22 cellular contexts compared by ENCODE assay signal in genomic region chr18:37426536-37427080, GRCh38.
"Had no signal": no experiment of that assay in that cellular context is flagged by ENCODE, and none has a peak within 500 bp of the region (broad histone marks: within the 10 kb centered on the region; RNA-seq: fewer than 3 reads in every experiment).

No MANE protein-coding gene starts in this region.

- H3K4me1 ChIP-seq: gastrocnemius medialis, left ventricle myocardium inferior, parathyroid adenoma, prostate gland, sigmoid colon, stomach had no signal

- DNase-seq: effector memory CD4-positive, alpha-beta T cell; gastrocnemius medialis; kidney; left cardiac atrium; left ventricle myocardium inferior; mesenchymal stem cell; midbrain; occipital lobe; sigmoid colon; stimulated activated CD4-positive, alpha-beta T cell treated with anti-CD3 and anti-CD28 coated beads, Interleukin-12 subunit alpha, Interleukin-12 subunit beta, amount 100 ng/mL, for 4 hours; stimulated activated naive CD4-positive, alpha-beta T cell; stomach; substantia nigra had no signal

- ATAC-seq: esophagus mucosa; gastrocnemius medialis; left cardiac atrium; natural killer cell treated with Interleukin-12 subunit alpha and Interleukin-12 subunit beta and Interleukin-15 and Interleukin-18, amount 100 ng/mL, for 72 hours had no signal

- H2AFZ ChIP-seq: hepatocyte, neural progenitor cell, parathyroid adenoma had no signal

- H3K9me3 ChIP-seq: gastrocnemius medialis, left ventricle myocardium inferior, prostate gland, sigmoid colon, stomach, thoracic aorta had no signal

- H3K36me3 ChIP-seq: gastrocnemius medialis, left ventricle myocardium inferior, neural progenitor cell, prostate gland, sigmoid colon, stomach, thoracic aorta had no signal

- H3K27ac ChIP-seq: gastrocnemius medialis, hepatocyte, left ventricle myocardium inferior, neural progenitor cell, parathyroid adenoma, prostate gland, sigmoid colon, skin epidermis, stomach, thoracic aorta had no signal

- H3K9ac ChIP-seq: neural progenitor cell, parathyroid adenoma had no signal

- H3K27me3 ChIP-seq: gastrocnemius medialis, hepatocyte, neural progenitor cell, sigmoid colon, stomach had no signal

- H3K4me2 ChIP-seq: hepatocyte, neural progenitor cell had no signal

- H3K79me2 ChIP-seq: hepatocyte, parathyroid adenoma had no signal

- H3K4me3 ChIP-seq: gastrocnemius medialis, hepatocyte, left ventricle myocardium inferior, lung, neural progenitor cell, prostate gland, sigmoid colon, skin epidermis, stomach, thoracic aorta had no signal
